1 cellular context compared by ENCODE assay signal in genomic region chr20:63955281-63955845, GRCh38.
A peak's percentile ranks its signal among the peaks of the same experiment; 100 is the strongest.
TF ChIP-seq lines count a peak whose summit lies in the region.

No MANE protein-coding gene starts in this region.

TF ChIP-seq in HEK293, 187 proteins besides CTCF, POLR2A, EP300 and RAD21 (continued from another document):
- TF ChIP-seq ZNF645 (tag by site-specific recombination; IDR thresholded peaks at IDR 0.05) (no peak), GLIS1 (tag by site-specific recombination; IDR thresholded peaks at IDR 0.05) (peak; percentile 49), ZIC2 (tag by site-specific recombination; IDR thresholded peaks at IDR 0.05) (peak; percentile 78), ZNF280C (tag by site-specific recombination; IDR thresholded peaks at IDR 0.05) (no peak), ZFHX2 (tag by site-specific recombination; conservative IDR thresholded peaks at IDR 0.05) (no peak), ZNF16 (tag by site-specific recombination; IDR thresholded peaks at IDR 0.05; ENCODE audit: low read depth) (no peak), ZNF558 (tag by site-specific recombination; IDR thresholded peaks at IDR 0.05) (no peak), ZNF677 (tag by site-specific recombination; IDR thresholded peaks at IDR 0.05) (peak; percentile 53; the same call in 1 of the 2 replicates), SP2 (tag by site-specific recombination; IDR thresholded peaks at IDR 0.05) (peak; percentile 56), ZBTB8A (tag by site-specific recombination; IDR thresholded peaks at IDR 0.05) (peak; percentile 97)
TF ChIP-seq in HEK293: peak in this region for 12.
